ENCODE assay signal across 14 cellular contexts in genomic region chr2:28399289-28399688, GRCh38. TPM values are rescaled to one million over a fixed set of nuclear protein-coding genes. Genes with fewer than 3 reads are reported as not detected.
DNase-seq lines count a peak whose midpoint lies in the region; ATAC-seq and TF ChIP-seq lines count a peak whose summit lies in the region.
"Had no signal": no experiment of that assay in that cellular context is flagged by ENCODE, and none has a peak within 500 bp of the region (broad histone marks: within the 10 kb centered on the region; RNA-seq: fewer than 3 reads in every experiment).

No MANE protein-coding gene starts in this region.

- H2AFZ ChIP-seq in fibroblast of lung (ENCODE audit: low read length): no peak overlapping the region
- no peak overlapping the region for H2AFZ ChIP-seq in osteoblast (ENCODE audit: low read length)

- H3K27me3 ChIP-seq in fibroblast of lung (ENCODE audit: control insufficient read depth, insufficient read depth, low read length): no peaks in the 10 kb centered on the region
- no peaks in the 10 kb centered on the region for H3K27me3 ChIP-seq in osteoblast (ENCODE audit: insufficient read depth, low read length)
- no peaks in the 10 kb centered on the region for H3K27me3 ChIP-seq in vagina
- H3K27me3 ChIP-seq: brain microvascular endothelial cell had no signal

- H4K20me1 ChIP-seq in fibroblast of lung (ENCODE audit: control insufficient read depth, extremely low read depth, insufficient read depth, low read length) (peaks cover 3% of the 10 kb centered on the region), osteoblast (ENCODE audit: insufficient read depth, low read length) (peaks cover 96% of the 10 kb centered on the region)

- H3K4me1 ChIP-seq in fibroblast of lung (ENCODE audit: control insufficient read depth, extremely low read depth, insufficient read depth, low read length): peaks cover 18% of the 10 kb centered on the region
- H3K4me1 ChIP-seq in osteoblast (ENCODE audit: insufficient read depth, low read length): peaks cover 71% of the 10 kb centered on the region
- H3K4me1 ChIP-seq in vagina: peaks cover 73% of the 10 kb centered on the region

- H3K27ac ChIP-seq in fibroblast of lung (ENCODE audit: insufficient read depth, low read length) (peak overlapping the region; percentile 14), osteoblast (ENCODE audit: low read depth, low read length) (peak overlapping the region; percentile 96), vagina (peak overlapping the region; percentile 100)

- H3K9me3 ChIP-seq in fibroblast of lung (ENCODE audit: control insufficient read depth, insufficient read depth, low read depth, low read length): no peaks in the 10 kb centered on the region
- H3K9me3 ChIP-seq in osteoblast (ENCODE audit: low read depth, low read length): no peaks in the 10 kb centered on the region
- no peaks in the 10 kb centered on the region for H3K9me3 ChIP-seq in vagina

- ATAC-seq in Right ventricle myocardium inferior (no peak), left cardiac atrium (no peak), HG03432 (IDR thresholded peaks at IDR 0.05; ENCODE audit: unreplicated experiment) (no peak)
- ATAC-seq: sciatic nerve had no signal

- H3K9ac ChIP-seq in fibroblast of lung (ENCODE audit: insufficient read depth, low read length): no peak overlapping the region

- peaks cover 100% of the 10 kb centered on the region for H3K79me2 ChIP-seq in fibroblast of lung (ENCODE audit: control insufficient read depth, insufficient read depth, low read length)
- peaks cover 100% of the 10 kb centered on the region for H3K79me2 ChIP-seq in osteoblast (ENCODE audit: insufficient read depth, low read length)

- TF ChIP-seq POLR2A in vagina (IDR thresholded peaks at IDR 0.05): no peak

- H3K36me3 ChIP-seq in fibroblast of lung (ENCODE audit: control insufficient read depth, insufficient read depth, low read length) (peaks cover 12% of the 10 kb centered on the region), osteoblast (ENCODE audit: insufficient read depth, low read length) (peaks cover 92% of the 10 kb centered on the region), vagina (peaks cover 3 to 46% of the 10 kb centered on the region in 2 donors)

- peak overlapping the region in 1 of 4 experiments; percentile 12 for H3K4me3 ChIP-seq in fibroblast of lung (replicated peaks in 1 of 4; ENCODE audit: control extremely low read depth in 1 of 4, insufficient read depth in 1 of 4, low read depth in 3 of 4, low read length in 4 of 4)
- H3K4me3 ChIP-seq in osteoblast (ENCODE audit: insufficient read depth, low read length): peak overlapping the region; percentile 90
- H3K4me3 ChIP-seq in vagina: peak overlapping the region; percentile 89 to 93

- DNase-seq in Right ventricle myocardium inferior (ENCODE audit: missing footprints) (peak; percentile 20), left cardiac atrium (no peak), fibroblast of lung (ENCODE audit: low read depth in 2 of 2) (no peak), osteoblast (ENCODE audit: insufficient read length, low spot score, missing footprints) (no peak), vagina (ENCODE audit: extremely low spot score in 2 of 2) (no peak), hypothalamus (lab: John Stamatoyannopoulos, UW) (no peak), SIG-M5 treated with dmso at 0.1 percent for 504 hours (lab: John Stamatoyannopoulos, UW; ENCODE audit: unreplicated experiment) (no peak)
- DNase-seq: activated CD8-positive, alpha-beta memory T cell treated with anti-CD3 and anti-CD28 coated beads, Interleukin-2, amount 50 U/mL, for 48 hours; brain microvascular endothelial cell; NCI-H1436 treated with DMSO at 0.1 percent for 48 hours; NCI-H526 treated with DMSO at 0.1 percent for 48 hours; SHP77 had no signal

- TF ChIP-seq CTCF in fibroblast of lung (conservative IDR thresholded peaks at IDR 0.05 in 1 of 2, IDR thresholded peaks at IDR 0.05 in 1 of 2; ENCODE audit: low read depth in 1 of 2, low read length in 2 of 2) (no peak), osteoblast (IDR thresholded peaks at IDR 0.05; ENCODE audit: extremely low read depth, low read depth, low read length) (no peak), vagina (IDR thresholded peaks at IDR 0.05) (no peak)

- H3K4me2 ChIP-seq in fibroblast of lung (ENCODE audit: extremely low read depth, insufficient read depth, low read length) (peak overlapping the region; percentile 16), osteoblast (ENCODE audit: insufficient read depth, low read length) (peak overlapping the region; percentile 90)

- intact Hi-C loops in Right ventricle myocardium inferior (cut with DNase I) (loop anchor here (5.0 to 10.0 kb wide), 3 partner anchors 164 to 697 kb away; no protein-coding TSS in a partner anchor), left cardiac atrium (cut with DNase I) (loop anchor here (10.0 kb wide), 2 partner anchors 234 to 694 kb away; no protein-coding TSS in a partner anchor), vagina (cut with DNase I) (loop anchor here (5.0 kb wide), 1 partner anchor 232 kb away; no protein-coding TSS in a partner anchor)

RNA-seq across cellular contexts. Expression of gene FOSL2, which starts 6.6 kb away (rescaled TPM):
- total RNA-seq in Right ventricle myocardium inferior: 48.5 TPM
- total RNA-seq in left cardiac atrium: 100 to 1,000 TPM in 1 of 2 donors, 10 to 100 TPM in 1; 66.6 to 140 TPM
- 68.6 and 83.6 TPM in 2 replicates for total RNA-seq in fibroblast of lung
- 27.8 and 58.9 TPM in 2 replicates for polyA plus RNA-seq in fibroblast of lung
- polyA plus RNA-seq in fibroblast of lung (2012): 33.0 and 74.5 TPM in 2 replicates
- polyA minus RNA-seq in fibroblast of lung (ENCODE audit: low replicate concordance): 110 and 268 TPM in 2 replicates
- 64.5 and 86.9 TPM in 2 replicates for total RNA-seq in osteoblast
- 213 TPM for total RNA-seq in vagina

Comparison
In these comparisons a context has a peak if more than half of its experiments do, and no peak if none do; other contexts are left out.
1. H3K27ac ChIP-seq: peak in every context shown above with its lines; median percentile 100 in vagina; 96 in osteoblast; 14 in fibroblast of lung.